ENCODE assay signal across 1 cellular context in genomic region chr16:69105501-69106361, GRCh38.
A peak's percentile ranks its signal among the peaks of the same experiment; 100 is the strongest.
TF ChIP-seq lines count a peak whose summit lies in the region.

HAS3 (plus strand) TSS chr16:69105653; CDS start chr16:69109396, 3,743 bp downstream.

TF ChIP-seq in HepG2, 621 proteins besides CTCF, POLR2A, EP300 and RAD21 (continued from another document and continues in another):
- TF ChIP-seq FOXO4 (CRISPR knock-in tag; conservative IDR thresholded peaks at IDR 0.05) (no peak), TBX2 (CRISPR knock-in tag; IDR thresholded peaks at IDR 0.05; ENCODE audit: borderline replicate concordance) (peak; percentile 51; the same call in 1 of the 2 replicates), GRHL1 (CRISPR knock-in tag; conservative IDR thresholded peaks at IDR 0.05) (no peak), SMAD9 (CRISPR knock-in tag; IDR thresholded peaks at IDR 0.05) (no peak), ZNF691 (CRISPR knock-in tag; IDR thresholded peaks at IDR 0.05; ENCODE audit: borderline replicate concordance, low read depth) (no peak), ZC3H13 (CRISPR knock-in tag; IDR thresholded peaks at IDR 0.05) (peak; percentile 73; the same call in 1 of the 2 replicates), POLR2AphosphoS5 (IDR thresholded peaks at IDR 0.05; ENCODE audit: low read depth, low read length) (no peak), CBFB (CRISPR knock-in tag; IDR thresholded peaks at IDR 0.05) (no peak), STAT5B (CRISPR knock-in tag; IDR thresholded peaks at IDR 0.05) (no peak), ZNF737 (CRISPR knock-in tag; IDR thresholded peaks at IDR 0.05; ENCODE audit: borderline replicate concordance) (no peak), ETV5 (CRISPR knock-in tag; IDR thresholded peaks at IDR 0.05; ENCODE audit: borderline replicate concordance) (no peak), E2F5 (CRISPR knock-in tag; conservative IDR thresholded peaks at IDR 0.05) (0 out of 2 replicates have a peak, but pooled peaks have one; percentile 23), ZNF609 (CRISPR knock-in tag; IDR thresholded peaks at IDR 0.05; ENCODE audit: borderline replicate concordance) (no peak), SALL1 (CRISPR knock-in tag; IDR thresholded peaks at IDR 0.05) (peak; percentile 18; the same call in 1 of the 2 replicates), REXO4 (CRISPR knock-in tag; IDR thresholded peaks at IDR 0.05; ENCODE audit: borderline replicate concordance) (no peak), ELF1 (CRISPR knock-in tag; IDR thresholded peaks at IDR 0.05) (no peak), ZNF10 (CRISPR knock-in tag; IDR thresholded peaks at IDR 0.05; ENCODE audit: borderline replicate concordance, low read depth) (no peak), HES4 (CRISPR knock-in tag; IDR thresholded peaks at IDR 0.05; ENCODE audit: borderline replicate concordance) (0 out of 2 replicates have a peak, but pooled peaks have one; percentile 55), HOXA7 (CRISPR knock-in tag; IDR thresholded peaks at IDR 0.05) (0 out of 2 replicates have a peak, but pooled peaks have one; percentile 41), STAG1 (CRISPR knock-in tag; IDR thresholded peaks at IDR 0.05) (peak; percentile 66), SMYD3 (CRISPR knock-in tag; IDR thresholded peaks at IDR 0.05) (no peak), ATF7 (IDR thresholded peaks at IDR 0.05) (no peak), ATF7 (CRISPR knock-in tag; IDR thresholded peaks at IDR 0.05) (no peak), UBTF (CRISPR knock-in tag; IDR thresholded peaks at IDR 0.05) (peak; percentile 73; the same call in 1 of the 2 replicates), ZFP41 (CRISPR knock-in tag; IDR thresholded peaks at IDR 0.05; ENCODE audit: borderline replicate concordance) (no peak), SMAD3 (CRISPR knock-in tag; IDR thresholded peaks at IDR 0.05) (no peak), ZNF563 (CRISPR knock-in tag; IDR thresholded peaks at IDR 0.05) (peak; percentile 54; the same call in 1 of the 2 replicates), ZNF644 (CRISPR knock-in tag; IDR thresholded peaks at IDR 0.05; ENCODE audit: low read depth) (no peak), ZMAT5 (CRISPR knock-in tag; IDR thresholded peaks at IDR 0.05; ENCODE audit: borderline replicate concordance, low read depth) (no peak), HNRNPLL (IDR thresholded peaks at IDR 0.05; ENCODE audit: low read depth, low read length, poor library complexity, severe bottlenecking) (peak; percentile 58), MYNN (CRISPR knock-in tag; IDR thresholded peaks at IDR 0.05; ENCODE audit: low read depth) (no peak), ZNF788 (CRISPR knock-in tag; IDR thresholded peaks at IDR 0.05; ENCODE audit: borderline replicate concordance) (no peak), ZNF687 (CRISPR knock-in tag; IDR thresholded peaks at IDR 0.05) (peak; percentile 82), JUN (CRISPR knock-in tag; IDR thresholded peaks at IDR 0.05) (no peak), ESRRA (CRISPR knock-in tag; IDR thresholded peaks at IDR 0.05; ENCODE audit: low read depth) (no peak), ZNF776 (CRISPR knock-in tag; IDR thresholded peaks at IDR 0.05) (peak; percentile 21; the same call in 1 of the 2 replicates), HBP1 (CRISPR knock-in tag; IDR thresholded peaks at IDR 0.05; ENCODE audit: low read depth) (no peak), ZNF143 (CRISPR knock-in tag; IDR thresholded peaks at IDR 0.05) (no peak), MXI1 (IDR thresholded peaks at IDR 0.05; ENCODE audit: borderline replicate concordance, low read depth, low read length) (peak; percentile 17; the same call in 1 of the 3 replicates), ATRX (CRISPR knock-in tag; IDR thresholded peaks at IDR 0.05; ENCODE audit: borderline replicate concordance) (no peak), ZNF746 (CRISPR knock-in tag; IDR thresholded peaks at IDR 0.05) (peak; percentile 51; the same call in 1 of the 2 replicates), ZNF616 (CRISPR knock-in tag; IDR thresholded peaks at IDR 0.05; ENCODE audit: low read depth) (no peak), ZNF724P (CRISPR knock-in tag; IDR thresholded peaks at IDR 0.05; ENCODE audit: borderline replicate concordance) (no peak), GABPB1 (CRISPR knock-in tag; IDR thresholded peaks at IDR 0.05) (peak; percentile 51; the same call in 1 of the 2 replicates), RFX1 (IDR thresholded peaks at IDR 0.05) (no peak), SP2 (CRISPR knock-in tag; IDR thresholded peaks at IDR 0.05) (no peak), ZMAT3 (CRISPR knock-in tag; conservative IDR thresholded peaks at IDR 0.05) (no peak)
